In genomic region chr3:193744048-193744821, GRCh38 we compare ENCODE assay signal across 1 cellular context.
TF ChIP-seq lines count a peak whose summit lies in the region.

No MANE protein-coding gene starts in this region.

TF ChIP-seq in HepG2, 621 proteins besides CTCF, POLR2A, EP300 and RAD21 (continued from another document and continues in another):
- TF ChIP-seq ZNF367 (CRISPR knock-in tag; IDR thresholded peaks at IDR 0.05; ENCODE audit: borderline replicate concordance) (no peak; the same call in 1 of the 2 replicates), ATF7 (IDR thresholded peaks at IDR 0.05) (peak; percentile 99), ATF7 (CRISPR knock-in tag; IDR thresholded peaks at IDR 0.05) (peak; percentile 99), ATF7-NPFF (CRISPR knock-in tag; IDR thresholded peaks at IDR 0.05; ENCODE audit: low read depth) (no peak), ARNT2 (CRISPR knock-in tag; IDR thresholded peaks at IDR 0.05; ENCODE audit: low read depth) (0 out of 2 replicates have a peak, but pooled peaks have one; percentile 49), KLF16 (CRISPR knock-in tag; IDR thresholded peaks at IDR 0.05) (peak in 1 of 2 experiments; percentile 93; a peak in 2 of 4 replicates), ZNF891 (CRISPR knock-in tag; IDR thresholded peaks at IDR 0.05) (peak; percentile 64; the same call in 1 of the 2 replicates), MEIS2 (CRISPR knock-in tag; IDR thresholded peaks at IDR 0.05) (no peak), ZNF441 (CRISPR knock-in tag; IDR thresholded peaks at IDR 0.05; ENCODE audit: borderline replicate concordance) (no peak), MIXL1 (CRISPR knock-in tag; IDR thresholded peaks at IDR 0.05) (peak; percentile 77; the same call in 1 of the 2 replicates), KAT7 (CRISPR knock-in tag; IDR thresholded peaks at IDR 0.05; ENCODE audit: borderline replicate concordance) (no peak), NCOA2 (CRISPR knock-in tag; IDR thresholded peaks at IDR 0.05) (peak; percentile 93), REXO4 (CRISPR knock-in tag; IDR thresholded peaks at IDR 0.05; ENCODE audit: borderline replicate concordance) (no peak), ZUFSP (CRISPR knock-in tag; IDR thresholded peaks at IDR 0.05; ENCODE audit: borderline replicate concordance) (no peak), PCBP2 (optimal IDR thresholded peaks at IDR 0.05; ENCODE audit: low read depth, low read length, poor library complexity, severe bottlenecking) (no peak), FOXC1 (CRISPR knock-in tag; IDR thresholded peaks at IDR 0.05; ENCODE audit: borderline replicate concordance) (0 out of 2 replicates have a peak, but pooled peaks have one; percentile 26), TIGD3 (CRISPR knock-in tag; IDR thresholded peaks at IDR 0.05; ENCODE audit: borderline replicate concordance) (no peak), USF2 (IDR thresholded peaks at IDR 0.05; ENCODE audit: low read depth, low read length) (peak; percentile 76), USF2 (CRISPR knock-in tag; IDR thresholded peaks at IDR 0.05; ENCODE audit: borderline replicate concordance) (peak; percentile 87), SCMH1 (CRISPR knock-in tag; IDR thresholded peaks at IDR 0.05; ENCODE audit: borderline replicate concordance) (no peak), ZNF614 (CRISPR knock-in tag; IDR thresholded peaks at IDR 0.05; ENCODE audit: borderline replicate concordance) (no peak; the same call in 1 of the 2 replicates), ZNF350 (CRISPR knock-in tag; IDR thresholded peaks at IDR 0.05; ENCODE audit: borderline replicate concordance, low read depth) (peak; percentile 81), ZNF768 (CRISPR knock-in tag; IDR thresholded peaks at IDR 0.05) (peak; percentile 71; the same call in 1 of the 2 replicates), ZNF18 (CRISPR knock-in tag; IDR thresholded peaks at IDR 0.05; ENCODE audit: insufficient replicate concordance) (no peak), EZH2 (conservative IDR thresholded peaks at IDR 0.05; ENCODE audit: low read depth, low read length) (no peak), ZNF556 (CRISPR knock-in tag; IDR thresholded peaks at IDR 0.05; ENCODE audit: borderline replicate concordance) (peak; percentile 91; the same call in 1 of the 2 replicates), ZNF343 (CRISPR knock-in tag; IDR thresholded peaks at IDR 0.05) (peak; percentile 79), RELA (CRISPR knock-in tag; IDR thresholded peaks at IDR 0.05) (no peak), JUND (CRISPR knock-in tag; IDR thresholded peaks at IDR 0.05) (peak; percentile 84; the same call in 1 of the 2 replicates), HES4 (CRISPR knock-in tag; IDR thresholded peaks at IDR 0.05; ENCODE audit: borderline replicate concordance) (no peak), ATF1 (CRISPR knock-in tag; IDR thresholded peaks at IDR 0.05) (peak; percentile 82), ETS1 (CRISPR knock-in tag; IDR thresholded peaks at IDR 0.05) (no peak), SP1 (IDR thresholded peaks at IDR 0.05) (no peak), SP1 (CRISPR knock-in tag; IDR thresholded peaks at IDR 0.05) (no peak), KDM2A (CRISPR knock-in tag; IDR thresholded peaks at IDR 0.05; ENCODE audit: borderline replicate concordance, low read depth) (peak; percentile 11; the same call in 1 of the 2 replicates), RBAK (CRISPR knock-in tag; IDR thresholded peaks at IDR 0.05) (no peak), ZNF136 (CRISPR knock-in tag; IDR thresholded peaks at IDR 0.05; ENCODE audit: low read depth) (no peak), ZNF562 (CRISPR knock-in tag; IDR thresholded peaks at IDR 0.05; ENCODE audit: borderline replicate concordance) (no peak), ZNF280B (CRISPR knock-in tag; IDR thresholded peaks at IDR 0.05; ENCODE audit: borderline replicate concordance) (no peak)
- TF ChIP-seq, protein P1, sequence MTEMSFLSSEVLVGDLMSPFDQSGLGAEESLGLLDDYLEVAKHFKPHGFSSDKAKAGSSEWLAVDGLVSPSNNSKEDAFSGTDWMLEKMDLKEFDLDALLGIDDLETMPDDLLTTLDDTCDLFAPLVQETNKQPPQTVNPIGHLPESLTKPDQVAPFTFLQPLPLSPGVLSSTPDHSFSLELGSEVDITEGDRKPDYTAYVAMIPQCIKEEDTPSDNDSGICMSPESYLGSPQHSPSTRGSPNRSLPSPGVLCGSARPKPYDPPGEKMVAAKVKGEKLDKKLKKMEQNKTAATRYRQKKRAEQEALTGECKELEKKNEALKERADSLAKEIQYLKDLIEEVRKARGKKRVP (CRISPR knock-in tag; IDR thresholded peaks at IDR 0.05), result peak in 1 of 2 experiments; percentile 87; a peak in 2 of 4 replicates
- TF ChIP-seq, protein P2, sequence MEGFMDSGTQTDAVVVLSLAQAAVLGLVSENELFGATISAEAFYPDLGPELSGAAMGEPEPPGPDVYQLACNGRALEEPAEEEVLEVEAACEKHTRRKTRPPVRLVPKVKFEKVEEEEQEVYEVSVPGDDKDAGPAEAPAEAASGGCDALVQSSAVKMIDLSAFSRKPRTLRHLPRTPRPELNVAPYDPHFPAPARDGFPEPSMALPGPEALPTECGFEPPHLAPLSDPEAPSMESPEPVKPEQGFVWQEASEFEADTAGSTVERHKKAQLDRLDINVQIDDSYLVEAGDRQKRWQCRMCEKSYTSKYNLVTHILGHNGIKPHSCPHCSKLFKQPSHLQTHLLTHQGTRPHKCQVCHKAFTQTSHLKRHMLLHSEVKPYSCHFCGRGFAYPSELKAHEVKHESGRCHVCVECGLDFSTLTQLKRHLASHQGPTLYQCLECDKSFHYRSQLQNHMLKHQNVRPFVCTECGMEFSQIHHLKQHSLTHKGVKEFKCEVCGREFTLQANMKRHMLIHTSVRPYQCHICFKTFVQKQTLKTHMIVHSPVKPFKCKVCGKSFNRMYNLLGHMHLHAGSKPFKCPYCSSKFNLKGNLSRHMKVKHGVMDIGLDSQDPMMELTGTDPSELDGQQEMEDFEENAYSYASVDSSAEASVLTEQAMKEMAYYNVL (CRISPR knock-in tag; IDR thresholded peaks at IDR 0.05; ENCODE audit: borderline replicate concordance), result peak; percentile 21; the same call in 1 of the 2 replicates
- TF ChIP-seq, protein P3, sequence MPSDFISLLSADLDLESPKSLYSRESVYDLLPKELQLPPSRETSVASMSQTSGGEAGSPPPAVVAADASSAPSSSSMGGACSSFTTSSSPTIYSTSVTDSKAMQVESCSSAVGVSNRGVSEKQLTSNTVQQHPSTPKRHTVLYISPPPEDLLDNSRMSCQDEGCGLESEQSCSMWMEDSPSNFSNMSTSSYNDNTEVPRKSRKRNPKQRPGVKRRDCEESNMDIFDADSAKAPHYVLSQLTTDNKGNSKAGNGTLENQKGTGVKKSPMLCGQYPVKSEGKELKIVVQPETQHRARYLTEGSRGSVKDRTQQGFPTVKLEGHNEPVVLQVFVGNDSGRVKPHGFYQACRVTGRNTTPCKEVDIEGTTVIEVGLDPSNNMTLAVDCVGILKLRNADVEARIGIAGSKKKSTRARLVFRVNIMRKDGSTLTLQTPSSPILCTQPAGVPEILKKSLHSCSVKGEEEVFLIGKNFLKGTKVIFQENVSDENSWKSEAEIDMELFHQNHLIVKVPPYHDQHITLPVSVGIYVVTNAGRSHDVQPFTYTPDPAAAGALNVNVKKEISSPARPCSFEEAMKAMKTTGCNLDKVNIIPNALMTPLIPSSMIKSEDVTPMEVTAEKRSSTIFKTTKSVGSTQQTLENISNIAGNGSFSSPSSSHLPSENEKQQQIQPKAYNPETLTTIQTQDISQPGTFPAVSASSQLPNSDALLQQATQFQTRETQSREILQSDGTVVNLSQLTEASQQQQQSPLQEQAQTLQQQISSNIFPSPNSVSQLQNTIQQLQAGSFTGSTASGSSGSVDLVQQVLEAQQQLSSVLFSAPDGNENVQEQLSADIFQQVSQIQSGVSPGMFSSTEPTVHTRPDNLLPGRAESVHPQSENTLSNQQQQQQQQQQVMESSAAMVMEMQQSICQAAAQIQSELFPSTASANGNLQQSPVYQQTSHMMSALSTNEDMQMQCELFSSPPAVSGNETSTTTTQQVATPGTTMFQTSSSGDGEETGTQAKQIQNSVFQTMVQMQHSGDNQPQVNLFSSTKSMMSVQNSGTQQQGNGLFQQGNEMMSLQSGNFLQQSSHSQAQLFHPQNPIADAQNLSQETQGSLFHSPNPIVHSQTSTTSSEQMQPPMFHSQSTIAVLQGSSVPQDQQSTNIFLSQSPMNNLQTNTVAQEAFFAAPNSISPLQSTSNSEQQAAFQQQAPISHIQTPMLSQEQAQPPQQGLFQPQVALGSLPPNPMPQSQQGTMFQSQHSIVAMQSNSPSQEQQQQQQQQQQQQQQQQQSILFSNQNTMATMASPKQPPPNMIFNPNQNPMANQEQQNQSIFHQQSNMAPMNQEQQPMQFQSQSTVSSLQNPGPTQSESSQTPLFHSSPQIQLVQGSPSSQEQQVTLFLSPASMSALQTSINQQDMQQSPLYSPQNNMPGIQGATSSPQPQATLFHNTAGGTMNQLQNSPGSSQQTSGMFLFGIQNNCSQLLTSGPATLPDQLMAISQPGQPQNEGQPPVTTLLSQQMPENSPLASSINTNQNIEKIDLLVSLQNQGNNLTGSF (CRISPR knock-in tag; IDR thresholded peaks at IDR 0.05), result no peak
- TF ChIP-seq, protein P4, sequence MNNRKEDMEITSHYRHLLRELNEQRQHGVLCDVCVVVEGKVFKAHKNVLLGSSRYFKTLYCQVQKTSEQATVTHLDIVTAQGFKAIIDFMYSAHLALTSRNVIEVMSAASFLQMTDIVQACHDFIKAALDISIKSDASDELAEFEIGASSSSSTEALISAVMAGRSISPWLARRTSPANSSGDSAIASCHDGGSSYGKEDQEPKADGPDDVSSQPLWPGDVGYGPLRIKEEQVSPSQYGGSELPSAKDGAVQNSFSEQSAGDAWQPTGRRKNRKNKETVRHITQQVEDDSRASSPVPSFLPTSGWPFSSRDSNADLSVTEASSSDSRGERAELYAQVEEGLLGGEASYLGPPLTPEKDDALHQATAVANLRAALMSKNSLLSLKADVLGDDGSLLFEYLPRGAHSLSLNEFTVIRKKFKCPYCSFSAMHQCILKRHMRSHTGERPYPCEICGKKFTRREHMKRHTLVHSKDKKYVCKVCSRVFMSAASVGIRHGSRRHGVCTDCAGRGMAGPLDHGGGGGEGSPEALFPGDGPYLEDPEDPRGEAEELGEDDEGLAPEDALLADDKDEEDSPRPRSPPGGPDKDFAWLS (CRISPR knock-in tag; IDR thresholded peaks at IDR 0.05; ENCODE audit: borderline replicate concordance), result no peak
